8 cellular contexts compared by ENCODE assay signal in the genomic region with DNA sequence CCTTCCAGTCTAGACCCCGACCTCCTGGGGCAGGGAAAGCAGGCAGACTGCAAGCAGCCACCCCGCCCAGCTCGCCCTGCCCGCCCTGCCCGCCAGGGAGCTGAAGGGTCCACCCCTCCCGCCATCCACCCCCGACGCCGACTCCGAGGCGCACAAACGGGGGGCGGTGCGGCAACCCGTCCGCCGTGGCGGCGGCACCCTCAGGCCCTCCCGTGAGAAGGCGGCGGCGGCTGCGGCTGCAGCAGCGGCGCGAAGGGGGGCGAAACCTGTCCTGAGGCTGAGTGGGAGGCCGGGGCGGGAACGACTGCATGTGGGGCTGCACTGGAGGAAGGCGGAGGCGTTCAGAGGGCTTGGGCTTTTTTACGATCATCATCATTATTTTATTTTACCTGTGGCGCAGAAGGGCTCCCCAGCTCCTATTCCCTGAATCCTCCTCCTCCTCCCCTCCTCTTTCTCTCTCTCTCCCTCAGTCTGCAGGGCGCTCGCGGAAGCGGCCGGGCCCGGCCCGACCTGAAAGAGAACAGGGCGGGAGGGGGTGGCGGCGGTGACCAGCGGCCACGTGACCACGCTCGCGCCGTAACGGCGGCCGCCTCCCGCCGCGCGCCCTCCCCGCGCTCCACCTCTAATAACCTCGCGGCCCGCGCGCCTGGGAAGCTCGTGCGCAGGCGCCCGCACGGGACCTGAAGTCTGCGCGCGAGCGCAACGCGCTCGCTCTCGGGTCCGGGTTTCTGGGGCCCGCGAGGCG. TPM values are rescaled to one million over a fixed set of nuclear protein-coding genes. Genes with fewer than 3 reads are reported as not detected.
DNase-seq lines count a peak whose midpoint lies in the region; ATAC-seq and TF ChIP-seq lines count a peak whose summit lies in the region.

A gene with protein sequence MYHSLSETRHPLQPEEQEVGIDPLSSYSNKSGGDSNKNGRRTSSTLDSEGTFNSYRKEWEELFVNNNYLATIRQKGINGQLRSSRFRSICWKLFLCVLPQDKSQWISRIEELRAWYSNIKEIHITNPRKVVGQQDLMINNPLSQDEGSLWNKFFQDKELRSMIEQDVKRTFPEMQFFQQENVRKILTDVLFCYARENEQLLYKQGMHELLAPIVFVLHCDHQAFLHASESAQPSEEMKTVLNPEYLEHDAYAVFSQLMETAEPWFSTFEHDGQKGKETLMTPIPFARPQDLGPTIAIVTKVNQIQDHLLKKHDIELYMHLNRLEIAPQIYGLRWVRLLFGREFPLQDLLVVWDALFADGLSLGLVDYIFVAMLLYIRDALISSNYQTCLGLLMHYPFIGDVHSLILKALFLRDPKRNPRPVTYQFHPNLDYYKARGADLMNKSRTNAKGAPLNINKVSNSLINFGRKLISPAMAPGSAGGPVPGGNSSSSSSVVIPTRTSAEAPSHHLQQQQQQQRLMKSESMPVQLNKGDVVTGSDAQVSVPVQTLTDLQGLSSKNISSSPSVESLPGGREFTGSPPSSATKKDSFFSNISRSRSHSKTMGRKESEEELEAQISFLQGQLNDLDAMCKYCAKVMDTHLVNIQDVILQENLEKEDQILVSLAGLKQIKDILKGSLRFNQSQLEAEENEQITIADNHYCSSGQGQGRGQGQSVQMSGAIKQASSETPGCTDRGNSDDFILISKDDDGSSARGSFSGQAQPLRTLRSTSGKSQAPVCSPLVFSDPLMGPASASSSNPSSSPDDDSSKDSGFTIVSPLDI (minus strand): TSS at position 540 of the 745 bp plus-strand sequence. CDS start 234,061 bp downstream, outside the sequence.

- H3K4me3 ChIP-seq in GM12875 (ENCODE audit: low read depth, low read length): peak within 1 kb of the TSS; percentile 62
- H3K4me3 ChIP-seq in adrenal gland: peak within 1 kb of the TSS; percentile 46 to 96 (median 80)
- H3K4me3 ChIP-seq in left ventricle myocardium inferior: peak within 1 kb of the TSS; percentile 94
- peak within 1 kb of the TSS; percentile 94 for H3K4me3 ChIP-seq in psoas muscle
- H3K4me3 ChIP-seq in uterus: peak within 1 kb of the TSS; percentile 64 to 69

- H3K9me3 ChIP-seq in adrenal gland (replicated peaks in 1 of 3): no peaks in the 10 kb centered on the region
- H3K9me3 ChIP-seq in left ventricle myocardium inferior (replicated peaks): no peaks in the 10 kb centered on the region
- H3K9me3 ChIP-seq in psoas muscle: no peaks in the 10 kb centered on the region
- no peaks in the 10 kb centered on the region for H3K9me3 ChIP-seq in uterus

- H3K36me3 ChIP-seq in adrenal gland (replicated peaks in 1 of 2) (no peaks in the 10 kb centered on the region), left ventricle myocardium inferior (no peaks in the 10 kb centered on the region), psoas muscle (ENCODE audit: insufficient read depth in 1 of 2, low read depth in 1 of 2) (no peaks in the 10 kb centered on the region), uterus (no peaks in the 10 kb centered on the region)

- peak; percentile 75 for ATAC-seq in HG02678 (IDR thresholded peaks at IDR 0.05; ENCODE audit: unreplicated experiment)
- ATAC-seq in psoas muscle: peak; percentile 96 to 97 (median 96)

- H3K27me3 ChIP-seq in adrenal gland: no peaks in the 10 kb centered on the region
- no peaks in the 10 kb centered on the region for H3K27me3 ChIP-seq in left ventricle myocardium inferior (ENCODE audit: low read depth)
- no peaks in the 10 kb centered on the region for H3K27me3 ChIP-seq in psoas muscle (ENCODE audit: insufficient read depth in 3 of 3, low read length in 2 of 3)
- H3K27me3 ChIP-seq in uterus: no peaks in the 10 kb centered on the region

- DNase-seq in NCI-H128 (lab: John Stamatoyannopoulos, UW; ENCODE audit: unreplicated experiment) (peak; percentile 94), T-helper 1 cell (peak; percentile 45 to 97 (median 83)), adrenal gland (peak; percentile 80 to 98 (median 97)), left ventricle myocardium inferior (peak; percentile 81), psoas muscle (peak; percentile 96 to 99), uterus (peak; percentile 64 to 96)

- WGBS in adrenal gland, 4 donors: 0 to 1% (median 0%) methylated on average over 24 to 82 of the region's 82 CpGs
- 0 to 1% (median 1%) methylated on average over 76 to 82 of the region's 82 CpGs for WGBS in psoas muscle, 3 donors

- TF ChIP-seq CTCF in GM12875 (IDR thresholded peaks at IDR 0.05; ENCODE audit: borderline replicate concordance, insufficient read depth, low read depth, low read length) (no peak), adrenal gland (IDR thresholded peaks at IDR 0.05) (peak in 1 of 6 experiments; percentile 30), left ventricle myocardium inferior (IDR thresholded peaks at IDR 0.05; ENCODE audit: borderline replicate concordance) (no peak), psoas muscle (IDR thresholded peaks at IDR 0.05) (no peak), uterus (IDR thresholded peaks at IDR 0.05) (peak in 1 of 4 experiments; percentile 17)

- intact Hi-C loops in adrenal gland (cut with DNase I) (no loop called here), left ventricle myocardium inferior (cut with micrococcal nuclease) (no loop called here), psoas muscle (cut with DNase I) (loop anchor here in 1 of 2 donors (5.0 to 10.0 kb wide), 2 partner anchors 100 to 307 kb away; no protein-coding TSS in a partner anchor), uterus (cut with DNase I; ENCODE audit: low total_unique reads) (no loop called here)

- H3K27ac ChIP-seq in adrenal gland (peak within 1 kb of the TSS; percentile 96 to 98 (median 98)), left ventricle myocardium inferior (replicated peaks) (peak within 1 kb of the TSS; percentile 99), psoas muscle (peak within 1 kb of the TSS; percentile 95), uterus (peak within 1 kb of the TSS; percentile 95 to 99)

- peak; percentile 76 to 83 for TF ChIP-seq POLR2A in adrenal gland (IDR thresholded peaks at IDR 0.05)
- TF ChIP-seq POLR2A in uterus (IDR thresholded peaks at IDR 0.05): peak; percentile 61 to 76

- H3K4me1 ChIP-seq in adrenal gland (replicated peaks in 1 of 2) (peaks cover 16 to 41% of the 10 kb centered on the region in 2 donors), left ventricle myocardium inferior (peaks cover 58% of the 10 kb centered on the region), psoas muscle (peaks cover 19% of the 10 kb centered on the region), uterus (peaks cover 0 to 5% of the 10 kb centered on the region in 2 donors)

RNA-seq across cellular contexts. Expression of the gene that starts here (rescaled TPM):
- total RNA-seq in adrenal gland (100 to 1,000 TPM in 2 of 8 donors, 10 to 100 TPM in 6; 47.5 to 108 (median 75.5) TPM), left ventricle myocardium inferior (26.9 TPM), psoas muscle (10 to 100 TPM; 10.6 to 20.4 (median 18.2) TPM), uterus (100 to 1,000 TPM in 1 of 4 donors, 10 to 100 TPM in 3; 34.6 to 189 (median 75.6) TPM)
- polyA plus RNA-seq in adrenal gland (10 to 100 TPM in 2 of 3 donors, 1 to 10 TPM in 1; 6.4 to 27.5 (median 16.8) TPM), psoas muscle (10 to 100 TPM in 1 of 3 donors, 1 to 10 TPM in 2; 4.3 to 13.3 (median 5.2) TPM)

Comparison
In these comparisons a context has a peak if more than half of its experiments do, and no peak if none do; other contexts are left out.
1. Peak in every context shown above with its lines: DNase-seq, ATAC-seq, H3K4me3 ChIP-seq and H3K27ac ChIP-seq.